11 cellular contexts compared by ENCODE assay signal in the genomic region with DNA sequence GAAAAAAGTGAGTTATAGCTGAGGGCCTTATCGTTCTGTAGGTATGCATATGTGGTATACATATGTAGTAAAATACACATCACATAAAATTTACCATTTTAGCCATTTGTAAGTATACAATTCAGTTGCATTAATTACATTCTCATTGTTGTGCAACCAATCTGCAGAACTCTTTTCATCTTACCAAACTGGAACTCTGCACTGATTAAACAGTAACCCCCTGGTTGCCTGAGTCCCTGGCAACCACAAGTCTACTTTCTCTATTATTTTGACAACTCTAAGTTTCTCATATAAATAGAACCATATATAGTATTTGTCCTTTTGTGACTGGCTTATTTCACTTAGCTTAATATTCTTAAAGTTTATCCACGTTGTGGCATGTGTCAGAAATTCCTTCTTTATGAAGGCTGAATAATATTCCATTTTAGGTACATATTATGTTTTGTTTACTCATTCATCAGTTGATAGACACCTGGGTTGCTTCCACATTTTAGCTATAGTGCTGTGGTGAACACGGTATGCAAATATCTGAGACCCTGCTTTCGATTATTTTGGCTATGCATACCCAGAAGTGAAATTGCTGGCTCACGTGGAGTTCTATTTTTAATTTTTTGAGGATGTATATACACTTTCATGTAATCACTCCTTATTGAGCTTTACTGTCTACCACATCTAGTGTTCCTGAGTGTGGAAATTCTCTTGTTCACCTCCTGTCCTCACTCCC. TPM values are rescaled to one million over a fixed set of nuclear protein-coding genes. Genes with fewer than 3 reads are reported as not detected.
A peak's percentile ranks its signal among the peaks of the same experiment; 100 is the strongest.
DNase-seq lines count a peak whose midpoint lies in the region; ATAC-seq and FAIRE-seq lines count a peak whose summit lies in the region.
"Had no signal": no experiment of that assay in that cellular context is flagged by ENCODE, and none has a peak within 500 bp of the region (broad histone marks: within the 10 kb centered on the region; RNA-seq: fewer than 3 reads in every experiment).

No MANE protein-coding gene starts in this region.

- H3K9me3 Mint-ChIP-seq in naive thymus-derived CD4-positive, alpha-beta T cell, result peaks cover 0 to 6% (median 0%) of the 10 kb centered on the region in 11 donors

- ATAC-seq in GM19043 (IDR thresholded peaks at IDR 0.05; ENCODE audit: low read depth, unreplicated experiment), result peak; percentile 57
- peak; percentile 43 for ATAC-seq in HG02642 (IDR thresholded peaks at IDR 0.05; ENCODE audit: poor library complexity, unreplicated experiment)
- peak; percentile 40 for ATAC-seq in HG03521 (IDR thresholded peaks at IDR 0.05; ENCODE audit: unreplicated experiment)
- ATAC-seq in aorta (ENCODE audit: low FRiP score), result no peak
- ATAC-seq in naive thymus-derived CD4-positive, alpha-beta T cell, result no peak

- no peak overlapping the region for H3K27ac ChIP-seq in aorta (ENCODE audit: low read depth in 1 of 2, low read length in 2 of 2)
- no peak overlapping the region for H3K27ac ChIP-seq in naive thymus-derived CD4-positive, alpha-beta T cell (ENCODE audit: low read depth, low read length)

- CTCF ChIA-PET in naive thymus-derived CD4-positive, alpha-beta T cell (lab: Charles Lee), result interaction anchor here (0.7 to 1.4 kb wide), 2 partner anchors 655 to 991 kb away, joined by 7 read pairs; a partner anchor contains a TSS

- H3K4me3 Mint-ChIP-seq in naive thymus-derived CD4-positive, alpha-beta T cell, result no peak overlapping the region

- peaks cover 0 to 11% (median 0%) of the 10 kb centered on the region in 5 donors for H3K27me3 Mint-ChIP-seq in naive thymus-derived CD4-positive, alpha-beta T cell

- intact Hi-C loops in aorta (cut with DNase I), result loop anchor here in 1 of 2 donors (5.0 kb wide), 1 partner anchor 541 kb away; a partner anchor contains a TSS
- intact Hi-C loops in naive thymus-derived CD4-positive, alpha-beta T cell (cut with micrococcal nuclease), result loop anchor here in 1 of 2 donors (10.0 kb wide), 2 partner anchors 739 to 809 kb away; a partner anchor contains a TSS

- H3K4me1 ChIP-seq in aorta (ENCODE audit: control insufficient read depth in 1 of 2, insufficient read depth in 2 of 2, low read length in 2 of 2), result peaks cover 0 to 10% of the 10 kb centered on the region in 2 donors
- H3K4me1 ChIP-seq in naive thymus-derived CD4-positive, alpha-beta T cell (ENCODE audit: control insufficient read depth in 2 of 2, insufficient read depth in 2 of 2, low read length in 2 of 2), result peaks cover 18 to 22% of the 10 kb centered on the region in 2 donors

- peak; percentile 6 for DNase-seq in CD1c-positive myeloid dendritic cell (ENCODE audit: extremely low spot score)
- DNase-seq in aorta, result no peak
- no peak for DNase-seq in naive thymus-derived CD4-positive, alpha-beta T cell
- no peak for DNase-seq in stimulated activated CD4-positive, alpha-beta T cell treated with anti-CD3 and anti-CD28 coated beads, Interleukin-2, amount 100 ng/mL, for 24 hours
- DNase-seq in urothelium cell line (ENCODE audit: low spot score), result no peak
- DNase-seq: amniotic stem cell, hippocampal formation, MV-4-11 had no signal

- no peaks in the 10 kb centered on the region for H3K9me3 ChIP-seq in aorta (ENCODE audit: control insufficient read depth, low read length)
- no peaks in the 10 kb centered on the region for H3K9me3 ChIP-seq in naive thymus-derived CD4-positive, alpha-beta T cell (ENCODE audit: control insufficient read depth in 2 of 3, low read length in 3 of 3)

- H3K27me3 ChIP-seq in aorta (ENCODE audit: control insufficient read depth in 1 of 2, insufficient read depth in 2 of 2, low read length in 1 of 2), result no peaks in the 10 kb centered on the region
- H3K27me3 ChIP-seq in naive thymus-derived CD4-positive, alpha-beta T cell (ENCODE audit: control insufficient read depth in 2 of 2, insufficient read depth in 2 of 2, low read length in 2 of 2), result no peaks in the 10 kb centered on the region

- POLR2A ChIA-PET in naive thymus-derived CD4-positive, alpha-beta T cell (lab: Charles Lee), result interaction anchor here (0.7 kb wide), 1 partner anchor 544 kb away, joined by 3 read pairs; no protein-coding TSS in a partner anchor

- H3K4me1 Mint-ChIP-seq in naive thymus-derived CD4-positive, alpha-beta T cell, result peaks cover 19 to 40% (median 32%) of the 10 kb centered on the region in 7 donors

- no peak overlapping the region for H3K27ac Mint-ChIP-seq in naive thymus-derived CD4-positive, alpha-beta T cell

- H3K4me3 ChIP-seq in aorta (ENCODE audit: low read length in 2 of 2), result no peak overlapping the region
- no peak overlapping the region for H3K4me3 ChIP-seq in naive thymus-derived CD4-positive, alpha-beta T cell (ENCODE audit: low read length)

- H3K36me3 ChIP-seq in aorta (ENCODE audit: control insufficient read depth in 1 of 2, insufficient read depth in 2 of 2, low read length in 1 of 2), result no peaks in the 10 kb centered on the region
- no peaks in the 10 kb centered on the region for H3K36me3 ChIP-seq in naive thymus-derived CD4-positive, alpha-beta T cell (ENCODE audit: control insufficient read depth in 2 of 3, insufficient read depth in 3 of 3, low read length in 3 of 3)

- no peak for FAIRE-seq in urothelium cell line (lab: Jason Lieb, UNC)

- 56 to 61% methylated on average over 5 of the region's 5 CpGs for WGBS in aorta, 2 donors

- peaks cover 0 to 6% (median 3%) of the 10 kb centered on the region in 5 donors for H3K36me3 Mint-ChIP-seq in naive thymus-derived CD4-positive, alpha-beta T cell

RNA-seq across cellular contexts. Expression of a gene that starts 1.6 kb away (rescaled TPM):
- 10 to 100 TPM; 18.8 to 24.2 TPM for total RNA-seq in aorta
- polyA plus RNA-seq in aorta, result 10 to 100 TPM in 1 of 2 donors, 1 to 10 TPM in 1; 9.3 to 11.8 TPM
- total RNA-seq in naive thymus-derived CD4-positive, alpha-beta T cell, result 10 to 100 TPM; 16.7 to 34.6 (median 22.8) TPM
- polyA plus RNA-seq in naive thymus-derived CD4-positive, alpha-beta T cell, result 10 to 100 TPM; 14.8 to 16.7 TPM

Comparison
In these comparisons a context has a peak if more than half of its experiments do, and no peak if none do; other contexts are left out.
1. ATAC-seq: peak in GM19043 (single experiment), HG02642 (single experiment) and HG03521 (single experiment); none in aorta (single experiment) and naive thymus-derived CD4-positive, alpha-beta T cell (single experiment).